ENCODE assay signal across 10 cellular contexts in genomic region chr12:118842753-118843335, GRCh38.
"Had no signal": no experiment of that assay in that cellular context is flagged by ENCODE, and none has a peak within 500 bp of the region (broad histone marks: within the 10 kb centered on the region; RNA-seq: fewer than 3 reads in every experiment).

No MANE protein-coding gene starts in this region.

- H3K27ac Mint-ChIP-seq: activated naive CD8-positive, alpha-beta T cell treated with anti-CD3 and anti-CD28 coated beads, Interleukin-2, amount 10 ng/mL, durations not matched to agents 7 days and 5 days; activated T-helper 1 cell treated with anti-CD3 and anti-CD28 coated beads, Interleukin-12 subunit alpha, Interleukin-12 subunit beta, Interleukin-2, Interleukin-4 antibody, amounts not matched to agents 30 ng/mL and 10 ng/mL and 1 ng/mL, durations not matched to agents 14 hours and 24 hours and 36 hours; naive thymus-derived CD8-positive, alpha-beta T cell; stimulated activated effector memory CD8-positive, alpha-beta T cell treated with anti-CD3 and anti-CD28 coated beads, Interleukin-12 subunit alpha, Interleukin-12 subunit beta, amount 100 ng/mL, for 72 hours had no signal

- H3K9me3 Mint-ChIP-seq: activated naive CD8-positive, alpha-beta T cell treated with anti-CD3 and anti-CD28 coated beads, Interleukin-2, amount 10 ng/mL, durations not matched to agents 7 days and 5 days; activated T-helper 1 cell treated with anti-CD3 and anti-CD28 coated beads, Interleukin-12 subunit alpha, Interleukin-12 subunit beta, Interleukin-2, Interleukin-4 antibody, amounts not matched to agents 30 ng/mL and 10 ng/mL and 1 ng/mL, durations not matched to agents 14 hours and 24 hours and 36 hours had no signal

- H3K36me3 Mint-ChIP-seq: activated naive CD8-positive, alpha-beta T cell treated with anti-CD3 and anti-CD28 coated beads, Interleukin-2, amount 10 ng/mL, durations not matched to agents 7 days and 5 days; naive thymus-derived CD8-positive, alpha-beta T cell; stimulated activated effector memory CD8-positive, alpha-beta T cell treated with anti-CD3 and anti-CD28 coated beads, Interleukin-12 subunit alpha, Interleukin-12 subunit beta, amount 100 ng/mL, for 72 hours had no signal

- DNase-seq: activated naive CD4-positive, alpha-beta T cell; activated naive CD8-positive, alpha-beta T cell treated with anti-CD3 and anti-CD28 coated beads, Interleukin-2, amount 10 ng/mL, durations not matched to agents 7 days and 5 days; kidney; left ventricle myocardium inferior; naive thymus-derived CD8-positive, alpha-beta T cell; T1000; uterus had no signal

- H3K4me3 Mint-ChIP-seq: activated naive CD8-positive, alpha-beta T cell treated with anti-CD3 and anti-CD28 coated beads, Interleukin-2, amount 10 ng/mL, durations not matched to agents 7 days and 5 days; activated T-helper 1 cell treated with anti-CD3 and anti-CD28 coated beads, Interleukin-12 subunit alpha, Interleukin-12 subunit beta, Interleukin-2, Interleukin-4 antibody, amounts not matched to agents 30 ng/mL and 10 ng/mL and 1 ng/mL, durations not matched to agents 14 hours and 24 hours and 36 hours; naive thymus-derived CD8-positive, alpha-beta T cell; stimulated activated effector memory CD8-positive, alpha-beta T cell treated with anti-CD3 and anti-CD28 coated beads, Interleukin-12 subunit alpha, Interleukin-12 subunit beta, amount 100 ng/mL, for 72 hours had no signal

- ATAC-seq: activated CD4-positive, CD25-positive, alpha-beta regulatory T cell treated with anti-CD3 and anti-CD28 coated beads, Interleukin-2, amount 50 U/mL, for 24 hours; naive thymus-derived CD8-positive, alpha-beta T cell had no signal

- H3K27me3 Mint-ChIP-seq: activated naive CD8-positive, alpha-beta T cell treated with anti-CD3 and anti-CD28 coated beads, Interleukin-2, amount 10 ng/mL, durations not matched to agents 7 days and 5 days had no signal

- H3K4me1 Mint-ChIP-seq: activated naive CD8-positive, alpha-beta T cell treated with anti-CD3 and anti-CD28 coated beads, Interleukin-2, amount 10 ng/mL, durations not matched to agents 7 days and 5 days; naive thymus-derived CD8-positive, alpha-beta T cell; stimulated activated effector memory CD8-positive, alpha-beta T cell treated with anti-CD3 and anti-CD28 coated beads, Interleukin-12 subunit alpha, Interleukin-12 subunit beta, amount 100 ng/mL, for 72 hours had no signal
